ENCODE assay signal across 18 cellular contexts in the genomic region with DNA sequence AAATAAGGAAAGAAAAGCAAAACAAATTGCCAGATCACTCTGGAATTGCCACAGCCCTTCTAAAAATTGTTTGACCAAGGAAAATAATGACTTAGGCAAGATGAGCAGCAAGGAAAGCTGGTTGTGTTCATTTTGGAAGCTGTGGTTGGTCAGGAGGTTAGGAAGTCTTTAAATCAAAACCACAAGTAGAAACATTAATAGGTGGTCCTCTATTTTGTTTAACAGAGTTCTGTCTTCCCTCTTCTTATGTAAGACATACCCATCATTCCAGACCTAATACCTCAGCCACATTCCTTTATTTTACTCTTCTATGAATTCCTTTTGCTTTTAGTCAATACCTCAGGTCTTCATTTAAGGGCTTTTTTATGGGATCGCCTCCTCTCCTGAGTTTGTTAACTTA.
A peak's percentile ranks its signal among the peaks of the same experiment; 100 is the strongest.
DNase-seq lines count a peak whose midpoint lies in the region; TF ChIP-seq lines count a peak whose summit lies in the region.
"Had no signal": no experiment of that assay in that cellular context is flagged by ENCODE, and none has a peak within 500 bp of the region (broad histone marks: within the 10 kb centered on the region; RNA-seq: fewer than 3 reads in every experiment).

No MANE protein-coding gene starts in this region.

- H4K20me1 ChIP-seq in GM23248 (ENCODE audit: insufficient read depth) = no peaks in the 10 kb centered on the region

- no peaks in the 10 kb centered on the region for H3K9me3 ChIP-seq in GM23248 (ENCODE audit: low read depth)
- no peaks in the 10 kb centered on the region for H3K9me3 ChIP-seq in stomach
- H3K9me3 ChIP-seq: Caco-2, colonic mucosa had no signal

- intact Hi-C loops in stomach (cut with DNase I; ENCODE audit: low total_unique reads) = no loop called here
- intact Hi-C loops in posterior vena cava (cut with DNase I) = no loop called here

- H3K4me3 ChIP-seq in GM23248 (peak overlapping the region; percentile 51), astrocyte of the cerebellum (ENCODE audit: low read depth, low read length) (no peak overlapping the region), stomach (no peak overlapping the region)
- H3K4me3 ChIP-seq: colonic mucosa, K562 had no signal

- H3K4me2 ChIP-seq in GM23248 (ENCODE audit: unreplicated experiment) = peak overlapping the region; percentile 80

- no peak for TF ChIP-seq EP300 in stomach (IDR thresholded peaks at IDR 0.05)

- H3K79me2 ChIP-seq in GM23248 (ENCODE audit: insufficient read depth) = no peaks in the 10 kb centered on the region

- peaks cover 25% of the 10 kb centered on the region for H3F3A ChIP-seq in GM23248 (ENCODE audit: insufficient read depth)

- peak overlapping the region; percentile 88 for H3K27ac ChIP-seq in GM23248
- H3K27ac ChIP-seq in stomach = peak overlapping the region in 3 of 5 donors; percentile 1 to 13 (median 10)
- H3K27ac ChIP-seq: colonic mucosa had no signal

- H3K27me3 ChIP-seq in GM23248 (replicated peaks; ENCODE audit: insufficient read depth) = no peaks in the 10 kb centered on the region
- no peaks in the 10 kb centered on the region for H3K27me3 ChIP-seq in stomach
- H3K27me3 ChIP-seq: colonic mucosa had no signal

- DNase-seq in GM23248 = peak; percentile 56
- DNase-seq in astrocyte of the cerebellum (ENCODE audit: low read depth) = peak; percentile 62
- peak; percentile 89 for DNase-seq in glomerular visceral epithelial cell (ENCODE audit: extremely low spot score)
- DNase-seq in stomach = no peak
- no peak for DNase-seq in NCI-H1048 (lab: John Stamatoyannopoulos, UW)
- DNase-seq in DMS 273 treated with DMSO at 0.1 percent for 48 hours (lab: John Stamatoyannopoulos, UW) = no peak
- DNase-seq in posterior vena cava (ENCODE audit: low spot score) = no peak
- no peak for DNase-seq in central memory CD4-positive, alpha-beta T cell
- DNase-seq: activated CD8-positive, alpha-beta memory T cell treated with anti-CD3 and anti-CD28 coated beads, Interleukin-2, amount 10 ng/mL, durations not matched to agents 7 days and 5 days; activated naive CD4-positive, alpha-beta T cell treated with anti-CD3 and anti-CD28 coated beads for 36 hours; Caco-2; colonic mucosa; naive thymus-derived CD4-positive, alpha-beta T cell; NCI-H1694; NCI-H82; SIG-M5; small intestine had no signal

- H3K4me1 ChIP-seq in GM23248 (ENCODE audit: insufficient read depth) = peaks cover 32% of the 10 kb centered on the region
- peaks cover 0 to 27% (median 5%) of the 10 kb centered on the region in 4 donors for H3K4me1 ChIP-seq in stomach
- H3K4me1 ChIP-seq: Caco-2, colonic mucosa had no signal

- no peak for TF ChIP-seq POLR2A in stomach (IDR thresholded peaks at IDR 0.05)

- peak overlapping the region; percentile 55 for H3K9ac ChIP-seq in GM23248

- peak overlapping the region; percentile 2; the same call in 1 of the 2 replicates for H2AFZ ChIP-seq in GM23248

- WGBS in GM23248 (ENCODE audit: low coverage in 1 of 2, low lambda C conversion rate in 2 of 2, missing lambda C conversion rate in 2 of 2), 2 experiments = 24 to 27% methylated on average over 1 of the region's 1 CpG
- 81 to 97% (median 90%) methylated on average over 1 of the region's 1 CpG for WGBS in stomach, 5 donors

- H3K9me2 ChIP-seq in GM23248 (ENCODE audit: insufficient read depth) = no peaks in the 10 kb centered on the region

- in situ Hi-C loops in GM23248 (cut with MboI) (no loop called here), astrocyte of the cerebellum (cut with HindIII; ENCODE audit: low sequenced_read_pairs) (no loop called here)

- H3K36me3 ChIP-seq in GM23248 (ENCODE audit: low read depth) (no peaks in the 10 kb centered on the region), stomach (no peaks in the 10 kb centered on the region)
- H3K36me3 ChIP-seq: colonic mucosa had no signal

- TF ChIP-seq CTCF in astrocyte of the cerebellum (IDR thresholded peaks at IDR 0.05; ENCODE audit: low read depth, low read length, missing control alignments) = no peak
- TF ChIP-seq CTCF in stomach (IDR thresholded peaks at IDR 0.05) = no peak

Comparison
In these comparisons a context has a peak if more than half of its experiments do, and no peak if none do; other contexts are left out.
1. DNase-seq: peak in GM23248 (single experiment), astrocyte of the cerebellum (single experiment) and glomerular visceral epithelial cell (single experiment); none in stomach (single experiment), NCI-H1048 (single experiment), DMS 273 treated with DMSO at 0.1 percent for 48 hours (single experiment), posterior vena cava (single experiment) and central memory CD4-positive, alpha-beta T cell (single experiment).